In genomic region chr9:4569101-4569500, GRCh38 we compare ENCODE assay signal across 16 cellular contexts.
DNase-seq lines count a peak whose midpoint lies in the region; ATAC-seq and TF ChIP-seq lines count a peak whose summit lies in the region.
"Had no signal": no experiment of that assay in that cellular context is flagged by ENCODE, and none has a peak within 500 bp of the region (broad histone marks: within the 10 kb centered on the region; RNA-seq: fewer than 3 reads in every experiment).

No MANE protein-coding gene starts in this region.

- H3K9me3 ChIP-seq in adipocyte (ENCODE audit: control insufficient read depth, low read length), result no peaks in the 10 kb centered on the region
- H3K9me3 ChIP-seq in right lobe of liver, result no peaks in the 10 kb centered on the region
- H3K9me3 ChIP-seq: Caco-2 had no signal

- H3K27ac ChIP-seq in rectal smooth muscle tissue (ENCODE audit: low read depth, low read length) (peak overlapping the region; percentile 6), right lobe of liver (no peak overlapping the region)
- H3K27ac ChIP-seq: BLaER1 had no signal

- TF ChIP-seq POLR2A in right lobe of liver (IDR thresholded peaks at IDR 0.05), result no peak

- DNase-seq in EH (ENCODE audit: low read depth) (peak; percentile 27), adipocyte (ENCODE audit: low read depth) (peak; percentile 63), fibroblast of the aortic adventitia (ENCODE audit: low read depth) (peak; percentile 26), right lobe of liver (no peak), left cardiac atrium (no peak), NCI-H2107 treated with DMSO at 0.1 percent for 48 hours (lab: John Stamatoyannopoulos, UW; ENCODE audit: unreplicated experiment) (no peak)
- DNase-seq: AML-193; Caco-2; CD8-positive, alpha-beta memory T cell; DND-41; GF-D8; GOT3; H9 had no signal

- H3K9ac ChIP-seq in adipocyte (ENCODE audit: low read length) (no peak overlapping the region), rectal smooth muscle tissue (ENCODE audit: low read length) (no peak overlapping the region)
- H3K9ac ChIP-seq: BLaER1 had no signal

- intact Hi-C loops in right lobe of liver (cut with DNase I), result no loop called here
- intact Hi-C loops in left cardiac atrium (cut with DNase I), result no loop called here

- no peak overlapping the region for H3K4me3 ChIP-seq in adipocyte (ENCODE audit: low read length)
- no peak overlapping the region for H3K4me3 ChIP-seq in fibroblast of the aortic adventitia (ENCODE audit: low read depth, low read length)
- no peak overlapping the region for H3K4me3 ChIP-seq in rectal smooth muscle tissue (ENCODE audit: low read length)
- no peak overlapping the region for H3K4me3 ChIP-seq in right lobe of liver
- H3K4me3 ChIP-seq: BLaER1 had no signal

- no peaks in the 10 kb centered on the region for H3K27me3 ChIP-seq in adipocyte (replicated peaks; ENCODE audit: control insufficient read depth, insufficient read depth, low read length)
- no peaks in the 10 kb centered on the region for H3K27me3 ChIP-seq in rectal smooth muscle tissue (ENCODE audit: control insufficient read depth, insufficient read depth, low read length)
- H3K27me3 ChIP-seq in right lobe of liver, result no peaks in the 10 kb centered on the region

- H3K36me3 ChIP-seq in adipocyte (ENCODE audit: control insufficient read depth, insufficient read depth, low read length, severe bottlenecking) (peaks cover 67% of the 10 kb centered on the region), rectal smooth muscle tissue (ENCODE audit: control insufficient read depth, insufficient read depth, low read length) (peaks cover 2% of the 10 kb centered on the region), right lobe of liver (peaks cover 0 to 25% (median 7%) of the 10 kb centered on the region in 4 donors)
- H3K36me3 ChIP-seq: BLaER1 had no signal

- ATAC-seq in right lobe of liver (no peak), left cardiac atrium (no peak), GM21529 (IDR thresholded peaks at IDR 0.05; ENCODE audit: unreplicated experiment) (no peak)

- H3K4me1 ChIP-seq in adipocyte (ENCODE audit: control insufficient read depth, insufficient read depth, low read length) (no peaks in the 10 kb centered on the region), rectal smooth muscle tissue (ENCODE audit: control insufficient read depth, insufficient read depth, low read length) (peaks cover 3% of the 10 kb centered on the region), right lobe of liver (peaks cover 0 to 9% (median 4%) of the 10 kb centered on the region in 4 donors)
- H3K4me1 ChIP-seq: Caco-2 had no signal

- TF ChIP-seq CTCF in fibroblast of the aortic adventitia (IDR thresholded peaks at IDR 0.05; ENCODE audit: insufficient read depth, low read length), result no peak
- no peak for TF ChIP-seq CTCF in right lobe of liver (IDR thresholded peaks at IDR 0.05)

Comparison
In these comparisons a context has a peak if more than half of its experiments do, and no peak if none do; other contexts are left out.
1. DNase-seq: peak in EH (single experiment), adipocyte (single experiment) and fibroblast of the aortic adventitia (single experiment); none in right lobe of liver (0 of 3), left cardiac atrium (single experiment) and NCI-H2107 treated with DMSO at 0.1 percent for 48 hours (single experiment).